ENCODE assay signal across 14 cellular contexts in genomic region chr1:244850099-244850852, GRCh38. TPM values are rescaled to one million over a fixed set of nuclear protein-coding genes. Genes with fewer than 3 reads are reported as not detected.
DNase-seq lines count a peak whose midpoint lies in the region; ATAC-seq and TF ChIP-seq lines count a peak whose summit lies in the region.
"Had no signal": no experiment of that assay in that cellular context is flagged by ENCODE, and none has a peak within 500 bp of the region (broad histone marks: within the 10 kb centered on the region; RNA-seq: fewer than 3 reads in every experiment).

No MANE protein-coding gene starts in this region.

- H3K36me3 Mint-ChIP-seq in T-helper 1 cell treated with Interleukin-12 subunit alpha and Interleukin-12 subunit beta and Interleukin-4 antibody, amounts not matched to agents 30 μg/mL and 1 μg/mL, for 36 hours (ENCODE audit: low read depth) = peaks cover 62% of the 10 kb centered on the region
- H3K36me3 Mint-ChIP-seq in Calu3 (ENCODE audit: insufficient read depth, unreplicated experiment) (peaks cover 94% of the 10 kb centered on the region), memory B cell (peaks cover 21% of the 10 kb centered on the region)
- peaks cover 60% of the 10 kb centered on the region for H3K36me3 Mint-ChIP-seq in activated naive CD8-positive, alpha-beta T cell treated with anti-CD3 and anti-CD28 coated beads for 36 hours

- ATAC-seq in memory B cell (ENCODE audit: low read depth) (no peak), GM18502 (IDR thresholded peaks at IDR 0.05; ENCODE audit: poor library complexity, unreplicated experiment) (no peak), GM21528 (IDR thresholded peaks at IDR 0.05; ENCODE audit: low FRiP score, unreplicated experiment) (no peak)
- ATAC-seq: stimulated activated naive CD8-positive, alpha-beta T cell treated with anti-CD3 and anti-CD28 coated beads, Interleukin-15, Interleukin-2, amounts not matched to agents 100 U/mL and 50 U/mL, for 24 hours had no signal

- intact Hi-C loops in Calu3 (cut with micrococcal nuclease; ENCODE audit: unreplicated experiment) = no loop called here

- no TSS peak for BruUV-seq in Calu3 (replicated peaks; lab: Mats Ljungman, UMichigan)

- no peaks in the 10 kb centered on the region for H3K9me3 Mint-ChIP-seq in T-helper 1 cell treated with Interleukin-12 subunit alpha and Interleukin-12 subunit beta and Interleukin-4 antibody, amounts not matched to agents 30 μg/mL and 1 μg/mL, for 36 hours
- H3K9me3 Mint-ChIP-seq in Calu3 (ENCODE audit: low read depth, unreplicated experiment) = no peaks in the 10 kb centered on the region
- no peaks in the 10 kb centered on the region for H3K9me3 Mint-ChIP-seq in activated naive CD8-positive, alpha-beta T cell treated with anti-CD3 and anti-CD28 coated beads for 36 hours
- H3K9me3 Mint-ChIP-seq in memory B cell = no peaks in the 10 kb centered on the region

- peak overlapping the region; percentile 52 for H3K27ac Mint-ChIP-seq in T-helper 1 cell treated with Interleukin-12 subunit alpha and Interleukin-12 subunit beta and Interleukin-4 antibody, amounts not matched to agents 30 μg/mL and 1 μg/mL, for 36 hours
- peak overlapping the region; percentile 66 for H3K27ac Mint-ChIP-seq in Calu3 (ENCODE audit: unreplicated experiment)
- H3K27ac Mint-ChIP-seq in activated naive CD8-positive, alpha-beta T cell treated with anti-CD3 and anti-CD28 coated beads for 36 hours = peak overlapping the region; percentile 48
- H3K27ac Mint-ChIP-seq in memory B cell = peak overlapping the region; percentile 65

- no peak overlapping the region for H3K4me3 Mint-ChIP-seq in T-helper 1 cell treated with Interleukin-12 subunit alpha and Interleukin-12 subunit beta and Interleukin-4 antibody, amounts not matched to agents 30 μg/mL and 1 μg/mL, for 36 hours
- H3K4me3 Mint-ChIP-seq in Calu3 (ENCODE audit: low read depth, unreplicated experiment) = no peak overlapping the region
- H3K4me3 Mint-ChIP-seq in activated naive CD8-positive, alpha-beta T cell treated with anti-CD3 and anti-CD28 coated beads for 36 hours = no peak overlapping the region
- H3K4me3 Mint-ChIP-seq in memory B cell = no peak overlapping the region

- CTCF ChIA-PET in Calu3 (lab: Charles Lee) = interaction anchor here (1.0 to 1.1 kb wide), 2 partner anchors 9 to 11 kb away, joined by 3 to 10 read pairs; no protein-coding TSS in a partner anchor

- DNase-seq in T-helper 1 cell = no peak
- DNase-seq in Calu3 = no peak
- no peak for DNase-seq in activated naive CD8-positive, alpha-beta T cell treated with anti-CD3 and anti-CD28 coated beads for 36 hours
- DNase-seq in memory B cell (ENCODE audit: low spot score in 2 of 2) = no peak
- DNase-seq in stimulated activated CD4-positive, alpha-beta T cell treated with anti-CD3 and anti-CD28 coated beads, Interleukin-4, amount 100 ng/mL, for 1 hour = no peak
- DNase-seq: activated CD4-positive, alpha-beta T cell treated with anti-CD3 and anti-CD28 coated beads for 4 hours; C1 segment of cervical spinal cord; central memory CD4-positive, alpha-beta T cell; hypothalamus; NCI-H446 treated with DMSO at 0.1 percent for 48 hours; stimulated activated naive CD8-positive, alpha-beta T cell treated with anti-CD3 and anti-CD28 coated beads, Interleukin-15, Interleukin-2, amounts not matched to agents 100 U/mL and 50 U/mL, for 24 hours had no signal

- peaks cover 45% of the 10 kb centered on the region for H3K4me1 Mint-ChIP-seq in T-helper 1 cell treated with Interleukin-12 subunit alpha and Interleukin-12 subunit beta and Interleukin-4 antibody, amounts not matched to agents 30 μg/mL and 1 μg/mL, for 36 hours (ENCODE audit: low read depth)
- H3K4me1 Mint-ChIP-seq in Calu3 (ENCODE audit: low read depth, unreplicated experiment) (peaks cover 21% of the 10 kb centered on the region), memory B cell (peaks cover 12% of the 10 kb centered on the region)
- peaks cover 74% of the 10 kb centered on the region for H3K4me1 Mint-ChIP-seq in activated naive CD8-positive, alpha-beta T cell treated with anti-CD3 and anti-CD28 coated beads for 36 hours

- TF ChIP-seq CTCF in Calu3 (IDR thresholded peaks at IDR 0.05; ENCODE audit: unreplicated experiment) = no peak

- no peaks in the 10 kb centered on the region for H3K27me3 Mint-ChIP-seq in T-helper 1 cell treated with Interleukin-12 subunit alpha and Interleukin-12 subunit beta and Interleukin-4 antibody, amounts not matched to agents 30 μg/mL and 1 μg/mL, for 36 hours (ENCODE audit: low read depth)
- H3K27me3 Mint-ChIP-seq in Calu3 (ENCODE audit: unreplicated experiment) (no peaks in the 10 kb centered on the region), memory B cell (no peaks in the 10 kb centered on the region)
- no peaks in the 10 kb centered on the region for H3K27me3 Mint-ChIP-seq in activated naive CD8-positive, alpha-beta T cell treated with anti-CD3 and anti-CD28 coated beads for 36 hours

RNA-seq across cellular contexts. Expression of gene HNRNPU, which starts 14.1 kb away (rescaled TPM):
- 418 and 453 TPM in 2 replicates for total RNA-seq in Calu3 (2022)
- 100 to 1,000 TPM; 639 to 651 TPM for total RNA-seq in activated naive CD8-positive, alpha-beta T cell treated with anti-CD3 and anti-CD28 coated beads for 36 hours

RNA-seq across cellular contexts. Expression of gene COX20, which starts 14.8 kb away (rescaled TPM):
- total RNA-seq in Calu3 (2022) = 22.6 and 32.8 TPM in 2 replicates
- 10 to 100 TPM; 41.2 to 50.7 TPM for total RNA-seq in activated naive CD8-positive, alpha-beta T cell treated with anti-CD3 and anti-CD28 coated beads for 36 hours
